Comparison of ENCODE assay signal across 1 cellular context in genomic region chr17:51056813-51057510, GRCh38.
TF ChIP-seq lines count a peak whose summit lies in the region.

No MANE protein-coding gene starts in this region.

TF ChIP-seq in HEK293, 187 proteins besides CTCF, POLR2A, EP300 and RAD21 (continued from another document):
- no peak for TF ChIP-seq ZNF426 (tag by site-specific recombination; IDR thresholded peaks at IDR 0.05)
TF ChIP-seq in HEK293: peak in this region for 6.
